In the genomic region with DNA sequence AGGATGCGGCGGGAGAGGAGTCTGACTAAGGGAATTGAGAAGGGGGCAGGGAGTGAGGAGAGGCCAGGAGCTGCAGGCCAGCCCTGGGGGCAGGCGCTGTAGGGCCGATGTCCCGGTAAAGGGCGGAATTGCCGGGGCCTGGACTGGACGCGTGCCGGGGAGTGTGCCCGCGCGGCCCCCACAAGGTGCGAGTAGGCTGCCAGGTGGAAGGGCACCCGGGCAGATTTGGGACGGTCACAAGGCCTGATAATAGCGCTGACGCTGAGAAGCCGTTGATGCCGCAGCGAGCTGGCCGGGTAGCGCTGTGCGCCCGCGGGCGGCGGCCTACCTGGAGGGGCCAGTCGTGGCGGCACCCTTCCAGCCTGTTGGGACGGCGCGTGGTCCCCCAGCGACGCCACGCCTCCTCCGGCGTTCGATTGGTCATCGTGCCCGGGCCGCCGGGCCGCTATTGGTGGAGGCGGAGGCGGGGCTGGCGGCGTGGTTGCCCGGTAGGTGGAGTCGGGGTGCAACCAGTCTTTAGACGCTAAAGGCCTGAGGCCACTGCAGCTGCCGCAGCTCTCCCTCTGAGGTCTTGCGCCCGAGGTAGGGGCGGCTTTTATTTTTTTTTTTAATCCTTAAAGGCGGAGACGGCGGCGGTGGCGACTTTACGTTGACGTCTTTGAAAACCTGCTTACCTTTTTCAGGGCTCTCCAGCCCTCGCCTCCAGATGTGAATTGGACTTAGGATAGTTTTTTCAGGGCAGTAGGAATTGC, we compare ENCODE assay signal across 8 cellular contexts. TPM values are rescaled to one million over a fixed set of nuclear protein-coding genes. Genes with fewer than 3 reads are reported as not detected.
DNase-seq lines count a peak whose midpoint lies in the region; ATAC-seq and TF ChIP-seq lines count a peak whose summit lies in the region.

No MANE protein-coding gene starts in this region.

- H3K36me3 ChIP-seq in kidney epithelial cell (ENCODE audit: control insufficient read depth, insufficient read depth, low read length), result no peaks in the 10 kb centered on the region

- ATAC-seq in GM18868 (IDR thresholded peaks at IDR 0.05; ENCODE audit: unreplicated experiment), result peak; percentile 64
- ATAC-seq in HG03095 (IDR thresholded peaks at IDR 0.05; ENCODE audit: unreplicated experiment), result peak; percentile 76

- peak; percentile 92 to 96 (median 93) for DNase-seq in T-helper 2 cell
- no peak for DNase-seq in caudate nucleus (lab: John Stamatoyannopoulos, UW)
- DNase-seq in kidney epithelial cell (ENCODE audit: low read depth), result peak; percentile 72
- peak; percentile 86 to 94 for DNase-seq in stimulated activated CD4-positive, alpha-beta T cell treated with anti-CD3 and anti-CD28 coated beads, Interleukin-1b, Interleukin-23, amount 100 ng/mL, for 4 hours (ENCODE audit: low read depth in 2 of 2)
- DNase-seq in NCI-H128 (lab: John Stamatoyannopoulos, UW; ENCODE audit: unreplicated experiment), result no peak
- DNase-seq in SKM-1 (lab: John Stamatoyannopoulos, UW; ENCODE audit: unreplicated experiment), result no peak

- no peak for TF ChIP-seq CTCF in kidney epithelial cell (IDR thresholded peaks at IDR 0.05; ENCODE audit: insufficient read depth, low read length, poor library complexity, severe bottlenecking)

- peak overlapping the region; percentile 77 for H3K27ac ChIP-seq in caudate nucleus (ENCODE audit: low read depth, low read length)

- H3K4me3 ChIP-seq in kidney epithelial cell (ENCODE audit: low read depth, low read length), result peak overlapping the region; percentile 86

- no peaks in the 10 kb centered on the region for H3K27me3 ChIP-seq in kidney epithelial cell (ENCODE audit: control insufficient read depth, insufficient read depth, low read length)

RNA-seq across cellular contexts. Expression of a gene that starts 0.9 kb away (rescaled TPM):
- 30.8 and 50.2 TPM in 2 replicates for total RNA-seq in kidney epithelial cell

RNA-seq across cellular contexts. Expression of a gene that starts 22.4 kb away (rescaled TPM):
- 2,479 and 2,486 TPM in 2 replicates for total RNA-seq in kidney epithelial cell

RNA-seq across cellular contexts. Expression of a gene that starts 54.6 kb away (rescaled TPM):
- total RNA-seq in kidney epithelial cell, result not detected in 2 replicates

Comparison
In these comparisons a context has a peak if more than half of its experiments do, and no peak if none do; other contexts are left out.
1. DNase-seq: peak in T-helper 2 cell (5 of 5), kidney epithelial cell (single experiment) and stimulated activated CD4-positive, alpha-beta T cell treated with anti-CD3 and anti-CD28 coated beads, Interleukin-1b, Interleukin-23, amount 100 ng/mL, for 4 hours (2 of 2); none in caudate nucleus (0 of 61), NCI-H128 (single experiment) and SKM-1 (single experiment).